ENCODE assay signal across 1 cellular context in genomic region chr5:1651250-1651649, GRCh38.
TF ChIP-seq lines count a peak whose summit lies in the region.

No MANE protein-coding gene starts in this region.

TF ChIP-seq in GM23338, 12 proteins besides CTCF, POLR2A, EP300 and RAD21 (continued from another document):
- no peak for TF ChIP-seq REST (IDR thresholded peaks at IDR 0.05; ENCODE audit: unreplicated experiment)
- no peak for TF ChIP-seq ZNF462 (CRISPR knock-in tag; IDR thresholded peaks at IDR 0.05)
